22 cellular contexts compared by ENCODE assay signal in the genomic region with DNA sequence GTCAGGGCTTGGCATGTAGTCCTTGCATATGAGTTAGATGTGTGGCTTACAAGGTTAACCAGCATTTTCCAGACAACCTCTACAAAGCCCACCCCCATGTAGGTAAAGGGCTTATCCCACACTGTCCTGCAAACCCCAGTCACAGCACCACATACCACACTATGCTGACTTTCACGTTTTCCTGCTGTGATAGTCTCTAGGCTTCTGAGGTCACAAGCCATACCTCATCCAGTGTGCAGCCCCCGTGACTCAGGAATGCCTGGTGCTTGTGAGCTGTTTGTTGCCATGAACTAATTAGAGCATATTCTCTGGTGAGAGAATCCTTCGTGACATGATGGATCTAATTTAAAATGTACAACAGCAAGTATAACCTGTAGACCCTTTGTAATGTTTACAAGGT. TPM values are rescaled to one million over a fixed set of nuclear protein-coding genes. Genes with fewer than 3 reads are reported as not detected.
DNase-seq lines count a peak whose midpoint lies in the region; ATAC-seq and TF ChIP-seq lines count a peak whose summit lies in the region.
"Had no signal": no experiment of that assay in that cellular context is flagged by ENCODE, and none has a peak within 500 bp of the region (broad histone marks: within the 10 kb centered on the region; RNA-seq: fewer than 3 reads in every experiment).

No MANE protein-coding gene starts in this region.

- TF ChIP-seq EP300 in gastroesophageal sphincter (IDR thresholded peaks at IDR 0.05) (no peak), upper lobe of left lung (IDR thresholded peaks at IDR 0.05) (no peak)

- no peak overlapping the region for H3K4me3 ChIP-seq in gastroesophageal sphincter
- no peak overlapping the region for H3K4me3 ChIP-seq in mucosa of descending colon
- no peak overlapping the region for H3K4me3 ChIP-seq in upper lobe of left lung
- H3K4me3 ChIP-seq: BLaER1, colonic mucosa, Peyer's patch had no signal

- H3K27me3 Mint-ChIP-seq in activated naive CD8-positive, alpha-beta T cell, result no peaks in the 10 kb centered on the region
- no peaks in the 10 kb centered on the region for H3K27me3 Mint-ChIP-seq in activated naive CD8-positive, alpha-beta T cell treated with anti-CD3 and anti-CD28 coated beads for 36 hours
- H3K27me3 Mint-ChIP-seq: activated B cell treated with CpG ODN at 0.5 μM for 24 hours, brain, naive B cell had no signal

- intact Hi-C loops in mucosa of descending colon (cut with DNase I, micrococcal nuclease), result no loop called here

- H3K4me1 Mint-ChIP-seq in activated naive CD8-positive, alpha-beta T cell (ENCODE audit: low read depth), result peaks cover 11% of the 10 kb centered on the region
- peaks cover 5% of the 10 kb centered on the region for H3K4me1 Mint-ChIP-seq in activated naive CD8-positive, alpha-beta T cell treated with anti-CD3 and anti-CD28 coated beads for 36 hours
- H3K4me1 Mint-ChIP-seq: activated B cell treated with CpG ODN at 0.5 μM for 24 hours, naive B cell had no signal

- ATAC-seq in gastroesophageal sphincter (peak; percentile 48), mucosa of descending colon (peak; percentile 21), upper lobe of left lung (ENCODE audit: low FRiP score in 2 of 2) (peak; percentile 40 to 44), HG03432 (IDR thresholded peaks at IDR 0.05; ENCODE audit: unreplicated experiment) (no peak)
- ATAC-seq: HepG2 had no signal

- H3K36me3 ChIP-seq in gastroesophageal sphincter, result peaks cover 9 to 75% of the 10 kb centered on the region in 2 donors
- H3K36me3 ChIP-seq in mucosa of descending colon (ENCODE audit: low read depth), result peaks cover 13% of the 10 kb centered on the region
- peaks cover 21 to 94% (median 55%) of the 10 kb centered on the region in 4 donors for H3K36me3 ChIP-seq in upper lobe of left lung

- TF ChIP-seq POLR2A in gastroesophageal sphincter (IDR thresholded peaks at IDR 0.05), result no peak
- TF ChIP-seq POLR2A in upper lobe of left lung (IDR thresholded peaks at IDR 0.05), result no peak

- peak overlapping the region; percentile 64 for H3K27ac Mint-ChIP-seq in activated naive CD8-positive, alpha-beta T cell
- no peak overlapping the region for H3K27ac Mint-ChIP-seq in activated naive CD8-positive, alpha-beta T cell treated with anti-CD3 and anti-CD28 coated beads for 36 hours
- H3K27ac Mint-ChIP-seq: activated B cell treated with CpG ODN at 0.5 μM for 24 hours, brain had no signal

- H3K36me3 Mint-ChIP-seq in activated naive CD8-positive, alpha-beta T cell, result no peaks in the 10 kb centered on the region
- peaks cover 15% of the 10 kb centered on the region for H3K36me3 Mint-ChIP-seq in activated naive CD8-positive, alpha-beta T cell treated with anti-CD3 and anti-CD28 coated beads for 36 hours

- H3K4me1 ChIP-seq in gastroesophageal sphincter, result no peaks in the 10 kb centered on the region
- H3K4me1 ChIP-seq in mucosa of descending colon (ENCODE audit: low read depth), result no peaks in the 10 kb centered on the region
- H3K4me1 ChIP-seq in upper lobe of left lung, result no peaks in the 10 kb centered on the region
- H3K4me1 ChIP-seq: BLaER1, colonic mucosa had no signal

- H3K27me3 ChIP-seq in gastroesophageal sphincter (no peaks in the 10 kb centered on the region), upper lobe of left lung (no peaks in the 10 kb centered on the region)
- H3K27me3 ChIP-seq: BLaER1, colonic mucosa, Peyer's patch had no signal

- TF ChIP-seq CTCF in gastroesophageal sphincter (IDR thresholded peaks at IDR 0.05), result no peak
- no peak for TF ChIP-seq CTCF in mucosa of descending colon (IDR thresholded peaks at IDR 0.05)
- no peak for TF ChIP-seq CTCF in upper lobe of left lung (IDR thresholded peaks at IDR 0.05)

- no peaks in the 10 kb centered on the region for H3K9me3 Mint-ChIP-seq in activated naive CD8-positive, alpha-beta T cell (ENCODE audit: low read depth)
- H3K9me3 Mint-ChIP-seq in activated naive CD8-positive, alpha-beta T cell treated with anti-CD3 and anti-CD28 coated beads for 36 hours, result no peaks in the 10 kb centered on the region
- H3K9me3 Mint-ChIP-seq: activated B cell treated with CpG ODN at 0.5 μM for 24 hours; activated naive CD4-positive, alpha-beta T cell treated with anti-CD3 and anti-CD28 coated beads, Interleukin-2, amount 50 U/mL, for 72 hours; brain; naive B cell had no signal

- 17 to 86% methylated on average over 1 to 3 of the region's 3 CpGs for WGBS in gastroesophageal sphincter (ENCODE audit: low coverage in 1 of 2), 2 donors
- WGBS in upper lobe of left lung, 2 donors, result 68 to 80% methylated on average over 3 of the region's 3 CpGs

- DNase-seq in activated naive CD8-positive, alpha-beta T cell treated with anti-CD3 and anti-CD28 coated beads for 36 hours, result no peak
- DNase-seq in mucosa of descending colon (no peak), upper lobe of left lung (no peak), putamen (ENCODE audit: low spot score) (no peak)
- no peak for DNase-seq in activated naive CD4-positive, alpha-beta T cell treated with anti-CD3 and anti-CD28 coated beads, Interleukin-2, amount 50 U/mL, for 16 hours
- DNase-seq: activated B cell treated with CpG ODN at 0.5 μM for 24 hours; colonic mucosa; glutamatergic neuron; naive B cell; NCI-H1105 treated with DMSO at 0.1 percent for 48 hours; NCI-H2081 treated with DMSO at 0.1 percent for 48 hours; Peyer's patch; small intestine; stimulated activated CD4-positive, alpha-beta T cell treated with anti-CD3 and anti-CD28 coated beads, Interleukin-4, amount 100 ng/mL, for 24 hours; T-helper 9 cell had no signal

- H3K27ac ChIP-seq in gastroesophageal sphincter, result no peak overlapping the region
- H3K27ac ChIP-seq in upper lobe of left lung, result no peak overlapping the region
- H3K27ac ChIP-seq: BLaER1, colonic mucosa, Peyer's patch had no signal

- H3K4me3 Mint-ChIP-seq in activated naive CD8-positive, alpha-beta T cell, result no peak overlapping the region
- no peak overlapping the region for H3K4me3 Mint-ChIP-seq in activated naive CD8-positive, alpha-beta T cell treated with anti-CD3 and anti-CD28 coated beads for 36 hours
- H3K4me3 Mint-ChIP-seq: activated B cell treated with CpG ODN at 0.5 μM for 24 hours, brain, naive B cell had no signal

- H3K9me3 ChIP-seq in gastroesophageal sphincter (no peaks in the 10 kb centered on the region), mucosa of descending colon (no peaks in the 10 kb centered on the region), upper lobe of left lung (no peaks in the 10 kb centered on the region)
- H3K9me3 ChIP-seq: BLaER1, colonic mucosa, Peyer's patch had no signal

RNA-seq across cellular contexts. Expression of a gene that starts 50.8 kb away (rescaled TPM):
- 100 to 1,000 TPM in 1 of 2 experiments, 10 to 100 TPM in 1; 92.1 to 101 TPM for total RNA-seq in activated naive CD8-positive, alpha-beta T cell treated with anti-CD3 and anti-CD28 coated beads for 36 hours
- total RNA-seq in gastroesophageal sphincter, result 10 to 100 TPM; 18.8 to 33.4 (median 28.4) TPM
- total RNA-seq in mucosa of descending colon, result 100 to 1,000 TPM in 1 of 3 donors, 10 to 100 TPM in 2; 79.4 to 110 (median 98.4) TPM
- total RNA-seq in upper lobe of left lung, result 10 to 100 TPM; 26.2 to 62.5 (median 49.5) TPM
